In the genomic region with DNA sequence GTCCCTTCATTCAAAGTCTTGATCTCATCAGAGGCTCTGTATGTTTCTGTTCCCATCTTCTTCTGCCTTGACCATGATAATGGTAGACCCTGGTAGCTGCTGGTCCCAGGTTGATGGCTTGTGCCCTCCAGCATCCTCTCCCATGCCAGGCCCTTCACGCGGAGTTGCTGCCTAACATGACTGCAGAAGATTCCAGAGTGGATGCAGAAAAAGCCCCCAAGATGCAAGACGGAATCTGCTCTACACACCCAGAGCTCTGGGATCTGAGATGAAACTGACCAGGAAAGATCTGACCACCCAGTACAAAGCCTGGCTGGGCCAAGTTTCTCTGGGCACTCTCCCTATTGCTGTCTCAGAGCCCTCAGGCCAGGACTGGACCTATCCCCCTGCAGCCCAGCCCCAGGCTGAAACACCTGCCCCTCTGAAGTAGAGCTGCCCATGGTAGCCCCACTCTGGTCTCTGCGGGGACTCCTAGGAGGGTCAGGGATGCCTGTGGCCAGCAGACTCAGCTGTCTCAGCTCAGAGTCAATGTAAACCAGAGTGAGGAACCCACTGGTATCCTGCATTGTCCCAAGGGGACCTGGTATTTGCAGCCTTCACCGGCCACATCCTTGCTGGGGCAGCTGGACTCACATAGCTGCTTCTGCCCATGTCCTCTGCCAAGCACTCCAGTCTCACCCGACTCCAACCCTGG, we compare ENCODE assay signal across 37 cellular contexts.
"Had no signal": no experiment of that assay in that cellular context is flagged by ENCODE, and none has a peak within 500 bp of the region (broad histone marks: within the 10 kb centered on the region; RNA-seq: fewer than 3 reads in every experiment).

No MANE protein-coding gene starts in this region.

- H3K4me3 Mint-ChIP-seq: activated CD4-positive, alpha-beta memory T cell treated with anti-CD3 and anti-CD28 coated beads, Interleukin-2, amount 10 ng/mL, durations not matched to agents 7 days and 5 days; activated CD8-positive, alpha-beta memory T cell treated with anti-CD3 and anti-CD28 coated beads, Interleukin-2, amount 10 ng/mL, durations not matched to agents 7 days and 5 days; activated naive CD8-positive, alpha-beta T cell treated with anti-CD3 and anti-CD28 coated beads for 36 hours; activated T-cell treated with anti-CD3 and anti-CD28 coated beads, Interleukin-2, amount 50 U/mL, for 72 hours; activated T-helper 17 cell treated with anti-CD3 and anti-CD28 coated beads, Interleukin-2, amount 50 U/mL, for 72 hours had no signal

- H3K4me1 ChIP-seq: Peyer's patch, SJSA1 had no signal

- H3K27ac ChIP-seq: brain microvascular endothelial cell, cardiac muscle cell, Peyer's patch, SJSA1, WERI-Rb-1 had no signal

- H3K27ac Mint-ChIP-seq: activated CD4-positive, alpha-beta memory T cell treated with anti-CD3 and anti-CD28 coated beads, Interleukin-2, amount 10 ng/mL, durations not matched to agents 7 days and 5 days; activated CD8-positive, alpha-beta memory T cell treated with anti-CD3 and anti-CD28 coated beads, Interleukin-2, amount 10 ng/mL, durations not matched to agents 7 days and 5 days; activated naive CD8-positive, alpha-beta T cell treated with anti-CD3 and anti-CD28 coated beads for 36 hours; activated T-cell treated with anti-CD3 and anti-CD28 coated beads, Interleukin-2, amount 50 U/mL, for 72 hours; activated T-helper 17 cell treated with anti-CD3 and anti-CD28 coated beads, Interleukin-2, amount 50 U/mL, for 72 hours had no signal

- ATAC-seq: activated CD8-positive, alpha-beta memory T cell treated with anti-CD3 and anti-CD28 coated beads, Interleukin-2, amount 10 ng/mL, durations not matched to agents 7 days and 5 days; activated T-cell treated with anti-CD3 and anti-CD28 coated beads, Interleukin-2, amount 50 U/mL, for 72 hours; activated T-helper 17 cell treated with anti-CD3 and anti-CD28 coated beads, Interleukin-2, amount 50 U/mL, for 72 hours; K562; SK-N-SH treated with all-trans-retinoic acid at 6 μM for 48 hours had no signal

- H3K27me3 ChIP-seq: brain microvascular endothelial cell, Peyer's patch, SJSA1 had no signal

- H3K4me3 ChIP-seq: cardiac muscle cell, K562, Peyer's patch, SJSA1 had no signal

- H3K4me1 Mint-ChIP-seq: activated CD4-positive, alpha-beta memory T cell treated with anti-CD3 and anti-CD28 coated beads, Interleukin-2, amount 10 ng/mL, durations not matched to agents 7 days and 5 days; activated CD8-positive, alpha-beta memory T cell treated with anti-CD3 and anti-CD28 coated beads, Interleukin-2, amount 10 ng/mL, durations not matched to agents 7 days and 5 days; activated naive CD8-positive, alpha-beta T cell treated with anti-CD3 and anti-CD28 coated beads for 36 hours; activated T-helper 17 cell treated with anti-CD3 and anti-CD28 coated beads, Interleukin-2, amount 50 U/mL, for 72 hours had no signal

- H3K36me3 Mint-ChIP-seq: activated CD8-positive, alpha-beta memory T cell treated with anti-CD3 and anti-CD28 coated beads, Interleukin-2, amount 10 ng/mL, durations not matched to agents 7 days and 5 days; activated naive CD8-positive, alpha-beta T cell treated with anti-CD3 and anti-CD28 coated beads for 36 hours had no signal

- H3K9me3 Mint-ChIP-seq: activated CD4-positive, alpha-beta memory T cell treated with anti-CD3 and anti-CD28 coated beads, Interleukin-2, amount 10 ng/mL, durations not matched to agents 7 days and 5 days; activated naive CD8-positive, alpha-beta T cell treated with anti-CD3 and anti-CD28 coated beads for 36 hours; activated T-cell treated with anti-CD3 and anti-CD28 coated beads, Interleukin-2, amount 50 U/mL, for 72 hours; activated T-helper 17 cell treated with anti-CD3 and anti-CD28 coated beads, Interleukin-2, amount 50 U/mL, for 72 hours had no signal

- DNase-seq: activated CD4-positive, alpha-beta memory T cell treated with anti-CD3 and anti-CD28 coated beads, Interleukin-2, amount 10 ng/mL, durations not matched to agents 7 days and 5 days; activated CD4-positive, alpha-beta T cell treated with anti-CD3 and anti-CD28 coated beads for 1 hour; activated CD4-positive, alpha-beta T cell treated with anti-CD3 and anti-CD28 coated beads for 48 hours; activated CD4-positive, CD25-positive, alpha-beta regulatory T cell; activated CD8-positive, alpha-beta memory T cell treated with anti-CD3 and anti-CD28 coated beads for 24 hours; activated CD8-positive, alpha-beta memory T cell treated with anti-CD3 and anti-CD28 coated beads, Interleukin-2, amount 10 ng/mL, durations not matched to agents 7 days and 5 days; activated CD8-positive, alpha-beta memory T cell treated with anti-CD3 and anti-CD28 coated beads, Interleukin-2, amount 50 U/mL, for 48 hours; activated effector memory CD4-positive, alpha-beta T cell treated with anti-CD3 and anti-CD28 coated beads, Interleukin-2, amount 50 U/mL, for 16 hours; activated naive CD4-positive, alpha-beta T cell; activated naive CD4-positive, alpha-beta T cell treated with anti-CD3 and anti-CD28 coated beads, Interleukin-2, amount 50 U/mL, for 16 hours; activated naive CD8-positive, alpha-beta T cell treated with anti-CD3 and anti-CD28 coated beads for 36 hours; activated T-cell treated with anti-CD3 and anti-CD28 coated beads, Interleukin-2, amount 50 U/mL, for 1 hour; activated T-cell treated with anti-CD3 and anti-CD28 coated beads, Interleukin-2, amount 50 U/mL, for 72 hours; amniotic stem cell; aorta; brain microvascular endothelial cell; NCI-H1105; NCI-H1417 treated with DMSO at 0.1 percent for 48 hours; NCI-H1694; NCI-H1930; NCI-H2081 treated with DMSO at 0.1 percent for 48 hours; NCI-H226; NCI-H446 treated with DMSO at 0.1 percent for 48 hours; NCI-H524; Peyer's patch; RPMI8226; SHP77 treated with DMSO at 0.1 percent for 48 hours; SW 1271; T-helper 1 cell; T-helper 2 cell; T-helper 9 cell; WERI-Rb-1 had no signal

- H3K9me3 ChIP-seq: Peyer's patch, SJSA1 had no signal

- H3K36me3 ChIP-seq: brain microvascular endothelial cell, cardiac muscle cell, Peyer's patch, SJSA1, WERI-Rb-1 had no signal
